Comparison of ENCODE assay signal across 28 cellular contexts in genomic region chr4:159983080-159983479, GRCh38.
DNase-seq lines count a peak whose midpoint lies in the region; ATAC-seq, FAIRE-seq and TF ChIP-seq lines count a peak whose summit lies in the region.
"Had no signal": no experiment of that assay in that cellular context is flagged by ENCODE, and none has a peak within 500 bp of the region (broad histone marks: within the 10 kb centered on the region; RNA-seq: fewer than 3 reads in every experiment).

No MANE protein-coding gene starts in this region.

- no peak overlapping the region for H3K27ac Mint-ChIP-seq in activated T-cell treated with anti-CD3 and anti-CD28 coated beads, Interleukin-2, amount 50 U/mL, for 24 hours
- H3K27ac Mint-ChIP-seq: B cell; CD8-positive, alpha-beta T cell; T-cell had no signal

- no peaks in the 10 kb centered on the region for H3K27me3 ChIP-seq in bronchial epithelial cell (ENCODE audit: control insufficient read depth, insufficient read depth, low read length)
- H3K27me3 ChIP-seq: SJSA1 had no signal

- no peak for FAIRE-seq in bronchial epithelial cell (lab: Jason Lieb, UNC)
- FAIRE-seq: HTR-8/SVneo, K562 had no signal

- DNase-seq in M059J (ENCODE audit: low read depth): peak; percentile 1
- peak; percentile 14 for DNase-seq in bronchial epithelial cell (ENCODE audit: low read depth)
- DNase-seq in activated T-cell treated with anti-CD3 and anti-CD28 coated beads, Interleukin-2, amount 50 U/mL, for 24 hours: no peak
- DNase-seq in RPMI8226: no peak
- DNase-seq: Caco-2; CD8-positive, alpha-beta T cell; DMS 273 treated with DMSO at 0.1 percent for 48 hours; DMS79; EL; GF-D8; GOT3; Kasumi-1; MM.1S; NCI-H2029; NCI-H446; NCI-H524 treated with DMSO at 0.1 percent for 48 hours; NCI-H774; PC-3; T-cell had no signal

- H3K4me3 Mint-ChIP-seq in activated T-cell treated with anti-CD3 and anti-CD28 coated beads, Interleukin-2, amount 50 U/mL, for 24 hours: no peak overlapping the region
- H3K4me3 Mint-ChIP-seq: B cell; CD8-positive, alpha-beta T cell; T-cell had no signal

- no peak overlapping the region for H3K4me3 ChIP-seq in bronchial epithelial cell (ENCODE audit: low read depth, low read length)
- H3K4me3 ChIP-seq: K562, SJSA1 had no signal

- no peak for TF ChIP-seq CTCF in bronchial epithelial cell (IDR thresholded peaks at IDR 0.05; ENCODE audit: insufficient read depth, low read length, severe bottlenecking)

- H3K9me3 Mint-ChIP-seq in activated T-cell treated with anti-CD3 and anti-CD28 coated beads, Interleukin-2, amount 50 U/mL, for 24 hours: peaks cover 11% of the 10 kb centered on the region

- H3K27me3 Mint-ChIP-seq in activated T-cell treated with anti-CD3 and anti-CD28 coated beads, Interleukin-2, amount 50 U/mL, for 24 hours: no peaks in the 10 kb centered on the region
- H3K27me3 Mint-ChIP-seq: B cell, T-cell had no signal

- ATAC-seq in GM18870 (IDR thresholded peaks at IDR 0.05; ENCODE audit: unreplicated experiment) (peak; percentile 56), GM21423 (IDR thresholded peaks at IDR 0.05; ENCODE audit: unreplicated experiment) (no peak), HG02588 (IDR thresholded peaks at IDR 0.05; ENCODE audit: unreplicated experiment) (no peak)
- ATAC-seq: CD8-positive, alpha-beta T cell; HCT116; K562; PC-3; Right ventricle myocardium inferior; T-cell had no signal

- no peaks in the 10 kb centered on the region for H3K4me1 Mint-ChIP-seq in activated T-cell treated with anti-CD3 and anti-CD28 coated beads, Interleukin-2, amount 50 U/mL, for 24 hours (ENCODE audit: low read depth)
- H3K4me1 Mint-ChIP-seq: B cell, T-cell had no signal

- H3K36me3 ChIP-seq in bronchial epithelial cell (ENCODE audit: control insufficient read depth, insufficient read depth, low read length): no peaks in the 10 kb centered on the region
- H3K36me3 ChIP-seq: SJSA1 had no signal

- H3K36me3 Mint-ChIP-seq in activated T-cell treated with anti-CD3 and anti-CD28 coated beads, Interleukin-2, amount 50 U/mL, for 24 hours (ENCODE audit: low read depth): no peaks in the 10 kb centered on the region
- H3K36me3 Mint-ChIP-seq: CD8-positive, alpha-beta T cell; T-cell had no signal

Comparison
In these comparisons a context has a peak if more than half of its experiments do, and no peak if none do; other contexts are left out.
1. DNase-seq: peak in M059J (single experiment) and bronchial epithelial cell (single experiment); none in activated T-cell treated with anti-CD3 and anti-CD28 coated beads, Interleukin-2, amount 50 U/mL, for 24 hours (single experiment) and RPMI8226 (single experiment).